ENCODE assay signal across 30 cellular contexts in the genomic region with DNA sequence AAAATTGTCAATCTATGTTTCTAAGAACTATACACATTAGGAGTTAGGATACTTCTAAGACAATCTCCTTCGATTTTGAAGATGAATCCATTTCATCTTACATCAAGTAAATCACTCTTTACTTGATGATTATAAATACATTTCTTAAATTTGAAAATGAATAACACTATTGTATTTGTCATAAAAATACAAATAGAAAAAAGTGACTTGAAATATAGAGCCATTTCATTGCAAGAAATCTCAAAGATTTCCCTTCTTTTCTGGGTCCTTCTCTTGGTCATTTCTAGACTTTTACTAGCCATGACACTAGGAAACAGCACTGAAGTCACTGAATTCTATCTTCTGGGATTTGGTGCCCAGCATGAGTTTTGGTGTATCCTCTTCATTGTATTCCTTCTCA. TPM values are rescaled to one million over a fixed set of nuclear protein-coding genes. Genes with fewer than 3 reads are reported as not detected.
"Had no signal": no experiment of that assay in that cellular context is flagged by ENCODE, and none has a peak within 500 bp of the region (broad histone marks: within the 10 kb centered on the region; RNA-seq: fewer than 3 reads in every experiment).

Gene OR5AK2, plus strand, starts transcription at position 301 of the 400 bp plus-strand sequence. Its CDS starts 0 bp downstream, at position 301.

- H3K4me3 ChIP-seq: stomach, suprapubic skin, testis, thoracic aorta, thyroid gland, tibial artery, tibial nerve, transverse colon, upper lobe of left lung, upper lobe of right lung, uterus, vagina had no signal

- H3K36me3 ChIP-seq: stomach, suprapubic skin, thoracic aorta, thyroid gland, tibial artery, tibial nerve, transverse colon, upper lobe of left lung, upper lobe of right lung, uterus, vagina had no signal

- H3K27ac ChIP-seq: stomach, suprapubic skin, testis, thoracic aorta, thyroid gland, tibial artery, tibial nerve, transverse colon, upper lobe of left lung, upper lobe of right lung, uterus, vagina had no signal

- H3K9me3 ChIP-seq: suprapubic skin, testis, thoracic aorta, thyroid gland, tibial artery, transverse colon, upper lobe of right lung, uterus, vagina had no signal

- FAIRE-seq: urothelium cell line had no signal

- DNase-seq: stimulated activated CD4-positive, alpha-beta T cell treated with anti-CD3 and anti-CD28 coated beads, Interleukin-2, amount 100 ng/mL, for 48 hours; stimulated activated CD4-positive, alpha-beta T cell treated with anti-CD3 and anti-CD28 coated beads, Interleukin-4, amount 100 ng/mL, for 1 hour; stimulated activated CD4-positive, alpha-beta T cell treated with anti-CD3 and anti-CD28 coated beads, Interleukin-4, amount 100 ng/mL, for 24 hours; stimulated activated CD4-positive, alpha-beta T cell treated with anti-CD3 and anti-CD28 coated beads, Interleukin-4, amount 100 ng/mL, for 4 hours; stimulated activated CD8-positive, alpha-beta memory T cell treated with anti-CD3 and anti-CD28 coated beads, Interleukin-4, amount 100 ng/mL, for 48 hours; stimulated activated naive B cell treated with anti-CD40 and anti-IgM and Interleukin-4, amounts not matched to agents 10 μg/mL and 1 μg/mL and 100 μg/mL, for 72 hours; stimulated activated naive CD4-positive, alpha-beta T cell; stimulated activated naive CD4-positive, alpha-beta T cell treated with Interleukin-2 at 50 U/mL for 16 hours; stimulated activated naive CD8-positive, alpha-beta T cell treated with anti-CD3 and anti-CD28 coated beads, Interleukin-15, amount 100 ng/mL, for 72 hours; stimulated activated naive CD8-positive, alpha-beta T cell treated with anti-CD3 and anti-CD28 coated beads, Interleukin-15, Interleukin-2, amounts not matched to agents 100 U/mL and 50 U/mL, for 24 hours; stomach; substantia nigra; testis; thyroid gland; tibial artery; transverse colon; trophoblast cell; upper lobe of left lung; upper lobe of right lung; uterus had no signal

- H3K4me1 ChIP-seq: stomach, suprapubic skin, testis, thyroid gland, tibial artery, tibial nerve, transverse colon, upper lobe of left lung, upper lobe of right lung, uterus, vagina had no signal

RNA-seq across cellular contexts. Expression of gene OR5AK2, which starts in this region (rescaled TPM):
- total RNA-seq: subcutaneous adipose tissue, suprapubic skin, temporal lobe, testis, thoracic aorta, thyroid gland, tibial nerve, transverse colon, upper lobe of left lung, upper lobe of right lung, ureter, urinary bladder, uterus, vagina had no signal
- polyA plus RNA-seq: stomach, thymus, urinary bladder had no signal
